1 cellular context compared by ENCODE assay signal in genomic region chr10:43387678-43388032, GRCh38.
TF ChIP-seq lines count a peak whose summit lies in the region.

No MANE protein-coding gene starts in this region.

TF ChIP-seq in HepG2, 621 proteins besides CTCF, POLR2A, EP300 and RAD21:
- TF ChIP-seq PHF21A (CRISPR knock-in tag; IDR thresholded peaks at IDR 0.05) (no peak), KDM6A (CRISPR knock-in tag; IDR thresholded peaks at IDR 0.05; ENCODE audit: low read depth) (no peak)
